1 cellular context compared by ENCODE assay signal in genomic region chr14:102084931-102085330, GRCh38.
TF ChIP-seq lines count a peak whose summit lies in the region.

No MANE protein-coding gene starts in this region.

TF ChIP-seq in GM23338, 12 proteins besides CTCF, POLR2A, EP300 and RAD21 (continued from another document):
- TF ChIP-seq ZNF462 (CRISPR knock-in tag; IDR thresholded peaks at IDR 0.05): no peak
- no peak for TF ChIP-seq EZH2phosphoT487 (IDR thresholded peaks at IDR 0.05; ENCODE audit: unreplicated experiment)
- TF ChIP-seq ZNF331 (CRISPR knock-in tag; IDR thresholded peaks at IDR 0.05; ENCODE audit: low read depth): no peak
- no peak for TF ChIP-seq CREB1 (CRISPR knock-in tag; IDR thresholded peaks at IDR 0.05; ENCODE audit: low read depth)
- TF ChIP-seq STAT1 (IDR thresholded peaks at IDR 0.05; ENCODE audit: unreplicated experiment): no peak
- TF ChIP-seq ZNF114 (CRISPR knock-in tag; IDR thresholded peaks at IDR 0.05): no peak
- TF ChIP-seq JUNB (IDR thresholded peaks at IDR 0.05; ENCODE audit: unreplicated experiment): no peak
